In the genomic region with DNA sequence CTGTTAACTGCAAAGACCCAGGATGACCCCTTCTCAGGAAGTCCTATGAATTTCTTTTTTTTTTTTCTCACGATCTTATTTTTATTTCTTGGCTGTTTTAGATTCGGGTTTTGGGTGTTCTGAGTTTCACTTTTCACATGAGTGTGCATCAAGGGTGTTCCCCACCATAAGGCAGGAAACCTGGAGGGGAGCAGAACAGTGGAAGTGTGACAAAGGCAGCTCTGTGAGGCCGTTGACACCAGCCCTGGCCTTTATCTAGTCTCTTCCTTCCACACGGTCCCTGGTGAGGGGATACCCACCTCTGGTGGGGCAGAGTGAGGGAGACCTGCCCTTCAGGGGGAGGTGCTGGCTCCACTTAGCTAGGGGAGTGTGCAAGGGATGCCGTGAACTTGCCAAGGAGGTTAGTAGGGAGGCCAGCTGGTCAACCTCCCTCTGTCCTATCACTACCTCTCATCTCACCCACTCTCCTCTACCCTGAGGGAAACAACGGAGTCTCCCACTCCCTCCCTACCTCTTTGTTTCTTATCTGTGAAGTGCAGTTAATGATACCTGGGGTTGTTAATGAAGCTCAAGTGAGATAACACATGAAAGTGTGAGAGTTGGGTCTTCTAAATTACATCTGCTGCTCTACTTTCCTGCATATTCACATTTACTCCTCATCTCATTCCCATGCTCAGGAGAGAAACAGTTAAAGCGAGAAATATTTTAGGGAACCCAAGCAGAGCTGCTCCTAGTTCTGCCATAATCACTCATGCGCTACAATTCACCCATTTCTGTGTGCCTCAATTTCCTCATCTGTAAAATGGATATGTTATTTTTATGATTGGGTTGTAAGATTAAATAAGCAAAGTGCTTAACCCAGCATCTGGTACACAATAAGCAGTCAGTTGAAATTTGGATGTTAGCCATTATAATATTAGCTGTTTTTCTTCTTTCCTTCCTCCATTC, we compare ENCODE assay signal across 11 cellular contexts. TPM values are rescaled to one million over a fixed set of nuclear protein-coding genes. Genes with fewer than 3 reads are reported as not detected.
A peak's percentile ranks its signal among the peaks of the same experiment; 100 is the strongest.
DNase-seq lines count a peak whose midpoint lies in the region; ATAC-seq and TF ChIP-seq lines count a peak whose summit lies in the region.
"Had no signal": no experiment of that assay in that cellular context is flagged by ENCODE, and none has a peak within 500 bp of the region (broad histone marks: within the 10 kb centered on the region; RNA-seq: fewer than 3 reads in every experiment).

No MANE protein-coding gene starts in this region.

- in situ Hi-C loops in KBM-7 (cut with MboI; ENCODE audit: low pct_unique_long_range_greater_than_20kb, low sequenced_read_pairs), result no loop called here

- peak overlapping the region; percentile 50 for H3K27ac ChIP-seq in CD4-positive, alpha-beta memory T cell (ENCODE audit: low read depth, low read length)
- no peak overlapping the region for H3K27ac ChIP-seq in ascending aorta
- H3K27ac ChIP-seq: gastroesophageal sphincter had no signal

- H3K4me1 Mint-ChIP-seq in CD4-positive, alpha-beta memory T cell, result peaks cover 39 to 54% (median 44%) of the 10 kb centered on the region in 4 donors
- H3K4me1 Mint-ChIP-seq in central memory CD8-positive, alpha-beta T cell, result peaks cover 47% of the 10 kb centered on the region

- CTCF ChIA-PET in CD4-positive, alpha-beta memory T cell (lab: Charles Lee; ENCODE audit: partially characterized antibody), result interaction anchor here (0.9 to 2.5 kb wide), 5 partner anchors 23 to 133 kb away, joined by 3 to 7 read pairs (median 3); no protein-coding TSS in a partner anchor

- intact Hi-C loops in CD4-positive, alpha-beta memory T cell (cut with micrococcal nuclease), result no loop called here
- intact Hi-C loops in ascending aorta (cut with DNase I), result no loop called here

- H3K27ac Mint-ChIP-seq in CD4-positive, alpha-beta memory T cell, result peak overlapping the region; percentile 63 to 97 (median 93)
- peak overlapping the region; percentile 94 for H3K27ac Mint-ChIP-seq in central memory CD8-positive, alpha-beta T cell (ENCODE audit: low read depth)

- TF ChIP-seq CTCF in ascending aorta (IDR thresholded peaks at IDR 0.05), result no peak

- POLR2A ChIA-PET in CD4-positive, alpha-beta memory T cell (lab: Charles Lee; ENCODE audit: partially characterized antibody), result interaction anchor here (0.7 to 1.4 kb wide), 4 partner anchors 12 to 196 kb away, joined by 3 to 5 read pairs (median 4); no protein-coding TSS in a partner anchor

- no peak overlapping the region for H3K4me3 ChIP-seq in CD4-positive, alpha-beta memory T cell (ENCODE audit: low read length in 2 of 2)
- no peak overlapping the region for H3K4me3 ChIP-seq in ascending aorta
- H3K4me3 ChIP-seq: gastroesophageal sphincter had no signal

- peak; percentile 16 for ATAC-seq in central memory CD8-positive, alpha-beta T cell (replicated peaks; ENCODE audit: extremely low read depth, poor library complexity, severe bottlenecking)
- ATAC-seq in GM18873 (IDR thresholded peaks at IDR 0.05; ENCODE audit: low FRiP score, unreplicated experiment), result no peak
- ATAC-seq: gastroesophageal sphincter had no signal

- peak in 1 of 5 donors; percentile 54 for DNase-seq in CD4-positive, alpha-beta memory T cell
- DNase-seq in KBM-7, result peak; percentile 58
- DNase-seq in central memory CD8-positive, alpha-beta T cell (ENCODE audit: low spot score in 2 of 2), result no peak
- no peak for DNase-seq in SHP77 treated with DMSO at 0.1 percent for 48 hours (lab: John Stamatoyannopoulos, UW)
- no peak for DNase-seq in ascending aorta (ENCODE audit: low spot score in 2 of 2)
- no peak for DNase-seq in T-helper 9 cell
- DNase-seq: GDM1, KG1 had no signal

- TF ChIP-seq POLR2A in GM19099 (IDR thresholded peaks at IDR 0.05; ENCODE audit: extremely low read depth, insufficient read length, low read depth), result peak; percentile 43

- no peaks in the 10 kb centered on the region for H3K9me3 ChIP-seq in CD4-positive, alpha-beta memory T cell (ENCODE audit: control insufficient read depth in 1 of 2, low read length in 2 of 2)
- H3K9me3 ChIP-seq in ascending aorta, result no peaks in the 10 kb centered on the region
- H3K9me3 ChIP-seq: gastroesophageal sphincter had no signal

- no peaks in the 10 kb centered on the region for H3K27me3 Mint-ChIP-seq in CD4-positive, alpha-beta memory T cell
- no peaks in the 10 kb centered on the region for H3K27me3 Mint-ChIP-seq in central memory CD8-positive, alpha-beta T cell

- no peaks in the 10 kb centered on the region for H3K36me3 ChIP-seq in CD4-positive, alpha-beta memory T cell (ENCODE audit: insufficient read depth, low read length)
- no peaks in the 10 kb centered on the region for H3K36me3 ChIP-seq in ascending aorta
- H3K36me3 ChIP-seq: gastroesophageal sphincter had no signal

- H3K4me1 ChIP-seq in CD4-positive, alpha-beta memory T cell (ENCODE audit: insufficient read depth, low read length), result peaks cover 53% of the 10 kb centered on the region
- H3K4me1 ChIP-seq in ascending aorta, result peaks cover 0 to 7% of the 10 kb centered on the region in 2 donors

- H3K4me3 Mint-ChIP-seq in CD4-positive, alpha-beta memory T cell, result peak overlapping the region; percentile 38 to 97 (median 82)
- H3K4me3 Mint-ChIP-seq in central memory CD8-positive, alpha-beta T cell, result peak overlapping the region; percentile 70

- peaks cover 0 to 4% of the 10 kb centered on the region in 2 donors for H3K36me3 Mint-ChIP-seq in CD4-positive, alpha-beta memory T cell
- peaks cover 8% of the 10 kb centered on the region for H3K36me3 Mint-ChIP-seq in central memory CD8-positive, alpha-beta T cell (ENCODE audit: insufficient read depth)

- H3K27me3 ChIP-seq in CD4-positive, alpha-beta memory T cell (ENCODE audit: insufficient read depth, low read length), result no peaks in the 10 kb centered on the region
- H3K27me3 ChIP-seq in ascending aorta, result no peaks in the 10 kb centered on the region

- H3K9me3 Mint-ChIP-seq in CD4-positive, alpha-beta memory T cell, result no peaks in the 10 kb centered on the region
- H3K9me3 Mint-ChIP-seq in central memory CD8-positive, alpha-beta T cell, result no peaks in the 10 kb centered on the region

RNA-seq across cellular contexts. Expression of a gene that starts 4.4 kb away (rescaled TPM):
- total RNA-seq in CD4-positive, alpha-beta memory T cell, result 1 to 10 TPM; 1.7 to 4.9 TPM
- polyA plus RNA-seq in CD4-positive, alpha-beta memory T cell, result 1 to 10 TPM; 2.3 to 9.2 TPM
- 67.2 TPM for total RNA-seq in ascending aorta

RNA-seq across cellular contexts. Expression of a gene that starts 29.1 kb away (rescaled TPM):
- under 1 TPM; 0.47 to 0.69 TPM for total RNA-seq in CD4-positive, alpha-beta memory T cell
- polyA plus RNA-seq in CD4-positive, alpha-beta memory T cell, result under 1 TPM; 0.14 to 0.77 TPM
- total RNA-seq in ascending aorta, result not detected

RNA-seq across cellular contexts. Expression of a gene that starts 49.1 kb away (rescaled TPM):
- total RNA-seq in CD4-positive, alpha-beta memory T cell, result under 1 TPM; 0.36 to 0.73 TPM
- 1 to 10 TPM; 1.6 to 3.7 TPM for polyA plus RNA-seq in CD4-positive, alpha-beta memory T cell
- total RNA-seq in ascending aorta, result not detected
- total RNA-seq: gastroesophageal sphincter had no signal

Comparison
In these comparisons a context has a peak if more than half of its experiments do, and no peak if none do; other contexts are left out.
1. RNA of a gene that starts 4.4 kb away (total RNA-seq): 67.2 TPM in ascending aorta (single experiment); 1.7 to 4.9 TPM in CD4-positive, alpha-beta memory T cell; every median in the first group is over 10 times any median in the second.